ENCODE assay signal across 8 cellular contexts in the genomic region with DNA sequence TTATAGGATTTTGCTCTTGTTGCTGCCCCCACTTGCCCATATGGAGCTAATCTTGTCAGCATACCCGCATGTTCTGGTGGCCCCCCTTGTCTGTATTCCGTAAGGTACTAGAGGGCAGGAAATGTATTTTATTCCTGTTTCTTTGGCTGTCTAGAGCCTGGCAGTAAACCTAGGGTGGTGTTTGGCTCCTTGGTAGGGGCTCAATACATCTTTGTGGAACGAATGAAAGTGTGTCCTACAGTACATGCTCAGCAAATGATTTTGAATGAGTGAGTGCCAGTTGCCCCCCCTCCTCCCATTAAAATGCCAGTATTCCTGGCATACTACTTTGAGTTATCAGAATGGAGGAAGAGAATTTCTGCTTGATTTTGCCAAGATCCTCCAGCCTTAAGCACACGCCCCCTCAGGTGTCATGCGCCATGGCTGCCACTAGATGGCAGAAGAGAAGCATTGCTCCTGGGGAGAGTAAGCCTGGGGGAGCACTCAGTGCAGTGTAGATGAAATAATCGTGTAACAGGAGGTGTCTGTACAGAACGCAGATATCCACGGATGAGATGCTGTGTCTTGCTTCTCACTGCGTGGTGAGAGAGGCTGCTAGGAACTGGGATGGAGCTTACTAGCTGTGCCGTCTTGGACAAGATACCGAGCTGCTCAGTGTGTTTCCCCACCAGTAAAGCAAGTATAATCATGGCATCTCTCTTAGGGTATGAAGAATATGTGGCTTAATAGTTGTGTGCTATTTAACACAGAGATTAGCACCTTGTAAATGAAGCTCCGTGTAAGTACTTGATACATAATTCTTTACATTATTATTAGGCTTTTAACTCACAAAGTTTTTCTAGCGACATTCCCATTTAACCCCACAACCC. TPM values are rescaled to one million over a fixed set of nuclear protein-coding genes. Genes with fewer than 3 reads are reported as not detected.
DNase-seq lines count a peak whose midpoint lies in the region; ATAC-seq and TF ChIP-seq lines count a peak whose summit lies in the region.

No MANE protein-coding gene starts in this region.

- TF ChIP-seq CTCF in dorsolateral prefrontal cortex (IDR thresholded peaks at IDR 0.05 in 54 of 56, conservative IDR thresholded peaks at IDR 0.05 in 2 of 56; ENCODE audit: low read depth in 1 of 56, partially characterized antibody in 56 of 56) = peak; percentile 89 to 100 (median 99)

- no peaks in the 10 kb centered on the region for H3K27me3 ChIP-seq in dorsolateral prefrontal cortex

- peak; percentile 22 for DNase-seq in NK-92 treated with Interleukin-12 subunit alpha and Interleukin-12 subunit beta, amount 100 ng/mL, for 24 hours (lab: John Stamatoyannopoulos, UW)
- DNase-seq in NK-92 (lab: John Stamatoyannopoulos, UW; ENCODE audit: unreplicated experiment) (no peak), NCI-H345 (lab: John Stamatoyannopoulos, UW) (peak; percentile 46), dorsolateral prefrontal cortex (peak in 9 of 10 donors; percentile 54 to 80 (median 73)), medulla oblongata (ENCODE audit: extremely low spot score) (peak; percentile 92)
- peak; percentile 57 to 63 for DNase-seq in activated CD4-positive, alpha-beta T cell treated with anti-CD3 and anti-CD28 coated beads, Interleukin-2, amount 50 U/mL, for 24 hours (ENCODE audit: low read depth in 1 of 2, low spot score in 1 of 2)
- DNase-seq in stimulated activated CD8-positive, alpha-beta memory T cell treated with anti-CD3 and anti-CD28 coated beads, Interleukin-15, amount 100 ng/mL, for 24 hours (ENCODE audit: low read depth) = peak; percentile 33

- intact Hi-C loops in dorsolateral prefrontal cortex (cut with DNase I) = loop anchor here (2.0 to 10.0 kb wide), 5 partner anchors 117 to 224 kb away; a partner anchor contains a TSS

- peak overlapping the region in 2 of 59 donors; percentile 26 to 33 for H3K4me3 ChIP-seq in dorsolateral prefrontal cortex

- peak; percentile 62 for ATAC-seq in HG02970 (IDR thresholded peaks at IDR 0.05; ENCODE audit: low FRiP score, unreplicated experiment)

- H3K27ac ChIP-seq in dorsolateral prefrontal cortex = peak overlapping the region in 2 of 59 donors; percentile 4

RNA-seq across cellular contexts. Expression of a gene that starts 17.2 kb away (rescaled TPM):
- total RNA-seq in dorsolateral prefrontal cortex = 10 to 100 TPM in 6 of 120 experiments, 1 to 10 TPM in 113, under 1 TPM in 1; 0.96 to 14.7 (median 5.2) TPM

RNA-seq across cellular contexts. Expression of a gene that starts 41.8 kb away (rescaled TPM):
- total RNA-seq in dorsolateral prefrontal cortex = 10 to 100 TPM in 84 of 120 experiments, 1 to 10 TPM in 36; 1.9 to 49.7 (median 13.0) TPM
